Comparison of ENCODE assay signal across 1 cellular context in the genomic region with DNA sequence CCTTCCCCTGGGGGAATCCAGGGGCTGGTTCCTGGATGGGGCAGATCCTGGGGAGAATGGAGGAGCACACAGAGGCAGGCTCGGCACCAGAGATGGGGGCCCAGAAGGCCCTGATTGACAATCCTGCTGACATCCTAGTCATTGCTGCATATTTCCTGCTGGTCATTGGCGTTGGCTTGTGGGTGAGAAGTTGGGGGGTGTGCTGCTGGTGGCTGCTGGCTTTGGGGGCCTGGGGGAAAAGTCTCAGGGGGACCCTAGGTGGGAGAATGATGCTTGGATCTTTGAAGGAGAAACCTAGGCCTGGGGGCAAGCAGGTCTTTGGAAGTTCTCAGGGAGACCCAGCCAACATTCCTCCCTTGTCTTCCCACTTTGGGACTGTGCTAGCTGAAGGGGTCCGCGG.
TF ChIP-seq lines count a peak whose summit lies in the region.

A gene (plus strand): TSS at position 43 of the 400 bp plus-strand sequence. CDS start 14 bp downstream, at position 57.

TF ChIP-seq in H1, 55 proteins besides CTCF, POLR2A, EP300 and RAD21 (continued from another document):
- no peak for TF ChIP-seq SP2 (IDR thresholded peaks at IDR 0.05; ENCODE audit: low read length)
- TF ChIP-seq POU5F1 (IDR thresholded peaks at IDR 0.05; ENCODE audit: low read depth, low read length): no peak
- no peak for TF ChIP-seq RFX5 (IDR thresholded peaks at IDR 0.05; ENCODE audit: borderline replicate concordance, low read depth, low read length)
- no peak for TF ChIP-seq SIN3A (conservative IDR thresholded peaks at IDR 0.05 in 1 of 2, IDR thresholded peaks at IDR 0.05 in 1 of 2; ENCODE audit: low read depth in 1 of 2, low read length in 2 of 2)
- TF ChIP-seq CHD1 (IDR thresholded peaks at IDR 0.05; ENCODE audit: low read depth, low read length): no peak
- no peak for TF ChIP-seq CBX8 (IDR thresholded peaks at IDR 0.05; ENCODE audit: borderline replicate concordance, low read depth, low read length)
